Comparison of ENCODE assay signal across 15 cellular contexts in the genomic region with DNA sequence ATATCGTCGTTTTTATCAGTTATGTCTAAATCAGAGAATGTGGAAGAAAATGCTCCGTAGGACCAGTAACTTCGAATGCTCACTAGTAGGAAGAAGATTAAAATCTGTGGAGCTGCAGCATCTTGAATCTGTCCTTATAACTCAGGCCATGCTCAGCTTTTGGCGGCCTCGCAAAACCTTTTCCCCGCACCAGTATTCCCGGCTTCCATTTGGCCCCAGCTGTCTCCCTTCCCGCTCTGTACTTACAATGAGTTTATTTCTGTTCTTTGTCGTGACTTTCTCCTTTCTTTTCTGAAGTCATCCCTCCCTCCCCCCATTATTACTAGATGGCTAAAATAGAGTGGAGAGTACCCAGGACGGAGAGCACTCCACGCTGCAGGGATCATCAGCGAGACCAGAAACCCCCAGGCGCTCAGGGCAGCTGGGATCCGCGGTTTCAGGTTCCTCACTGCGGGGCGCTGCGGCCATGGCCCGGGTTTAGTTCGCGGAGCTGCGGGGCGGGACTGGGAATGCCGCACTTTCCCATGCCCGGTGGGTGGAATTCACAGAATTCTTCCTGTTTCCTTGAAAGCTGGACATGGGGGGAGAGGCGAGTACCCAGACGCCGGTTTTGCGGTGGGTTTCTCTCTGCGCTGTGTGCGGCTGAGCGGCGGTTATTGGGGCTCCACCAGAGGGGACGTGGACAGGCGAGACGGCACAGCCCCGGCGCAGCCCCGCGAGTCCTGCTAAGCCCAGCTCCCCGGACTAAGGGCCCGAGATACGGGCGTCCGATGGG.
DNase-seq lines count a peak whose midpoint lies in the region; ATAC-seq and TF ChIP-seq lines count a peak whose summit lies in the region.
"Had no signal": no experiment of that assay in that cellular context is flagged by ENCODE, and none has a peak within 500 bp of the region (broad histone marks: within the 10 kb centered on the region; RNA-seq: fewer than 3 reads in every experiment).

No MANE protein-coding gene starts in this region.

- ATAC-seq in upper lobe of right lung = peak; percentile 37
- no peak for ATAC-seq in activated CD8-positive, alpha-beta T cell treated with anti-CD3 and anti-CD28 coated beads for 36 hours
- ATAC-seq: esophagus mucosa, GM12878 had no signal

- TF ChIP-seq CTCF in hepatocyte (IDR thresholded peaks at IDR 0.05; ENCODE audit: poor library complexity) = no peak
- no peak for TF ChIP-seq CTCF in nephron progenitor cell (IDR thresholded peaks at IDR 0.05)
- TF ChIP-seq CTCF in upper lobe of right lung (IDR thresholded peaks at IDR 0.05) = no peak
- no peak for TF ChIP-seq CTCF in activated CD8-positive, alpha-beta T cell treated with anti-CD3 and anti-CD28 coated beads for 36 hours (IDR thresholded peaks at IDR 0.05)
- TF ChIP-seq CTCF in colonic mucosa (IDR thresholded peaks at IDR 0.05) = no peak

- no peak overlapping the region for H3K9ac ChIP-seq in colonic mucosa (ENCODE audit: low read depth in 2 of 2, low read length in 2 of 2)

- H3K4me3 Mint-ChIP-seq in nephron progenitor cell = peak overlapping the region; percentile 91
- no peak overlapping the region for H3K4me3 Mint-ChIP-seq in activated CD8-positive, alpha-beta T cell treated with anti-CD3 and anti-CD28 coated beads for 36 hours

- H3K27ac ChIP-seq in hepatocyte (no peak overlapping the region), upper lobe of right lung (no peak overlapping the region), colonic mucosa (no peak overlapping the region)
- H3K27ac ChIP-seq: adrenal gland, Peyer's patch had no signal

- POLR2A ChIA-PET in activated CD8-positive, alpha-beta T cell treated with anti-CD3 and anti-CD28 coated beads for 36 hours (lab: Charles Lee) = no interaction called here

- no peaks in the 10 kb centered on the region for H3K79me2 ChIP-seq in hepatocyte

- CTCF ChIA-PET in activated CD8-positive, alpha-beta T cell treated with anti-CD3 and anti-CD28 coated beads for 36 hours (lab: Charles Lee) = no interaction called here

- H2AFZ ChIP-seq in hepatocyte = peak overlapping the region; percentile 90

- H3K9me2 ChIP-seq in hepatocyte (replicated peaks; ENCODE audit: insufficient read depth) = no peaks in the 10 kb centered on the region

- H3K4me2 ChIP-seq in hepatocyte = peak overlapping the region; percentile 94

- intact Hi-C loops in upper lobe of right lung (cut with DNase I) (no loop called here), colonic mucosa (cut with DNase I) (no loop called here)
- intact Hi-C loops in activated CD8-positive, alpha-beta T cell treated with anti-CD3 and anti-CD28 coated beads for 36 hours (cut with micrococcal nuclease) = no loop called here

- H3K4me1 ChIP-seq in hepatocyte (ENCODE audit: insufficient read depth) = peaks cover 6% of the 10 kb centered on the region
- H3K4me1 ChIP-seq in upper lobe of right lung = no peaks in the 10 kb centered on the region
- no peaks in the 10 kb centered on the region for H3K4me1 ChIP-seq in colonic mucosa
- H3K4me1 ChIP-seq: adrenal gland, Peyer's patch had no signal

- H3K27me3 ChIP-seq in hepatocyte (peaks cover 15% of the 10 kb centered on the region), upper lobe of right lung (no peaks in the 10 kb centered on the region), colonic mucosa (no peaks in the 10 kb centered on the region)
- H3K27me3 ChIP-seq: adrenal gland, Peyer's patch had no signal

- peak overlapping the region; percentile 87 for H3K4me3 ChIP-seq in hepatocyte
- peak overlapping the region; percentile 16 for H3K4me3 ChIP-seq in upper lobe of right lung
- no peak overlapping the region for H3K4me3 ChIP-seq in colonic mucosa
- H3K4me3 ChIP-seq: GM12878 had no signal

- H3K4me1 Mint-ChIP-seq in nephron progenitor cell = peaks cover 6% of the 10 kb centered on the region
- no peaks in the 10 kb centered on the region for H3K4me1 Mint-ChIP-seq in activated CD8-positive, alpha-beta T cell treated with anti-CD3 and anti-CD28 coated beads for 36 hours (ENCODE audit: low read depth)

- no peaks in the 10 kb centered on the region for H4K20me1 ChIP-seq in hepatocyte (ENCODE audit: insufficient read depth, poor library complexity, severe bottlenecking)

- peak; percentile 26 for DNase-seq in DMS53 (lab: John Stamatoyannopoulos, UW)
- no peak for DNase-seq in DMS53 treated with DMSO at 0.1 percent for 48 hours (lab: John Stamatoyannopoulos, UW; ENCODE audit: unreplicated experiment)
- peak; percentile 34 for DNase-seq in hepatocyte (ENCODE audit: low spot score)
- DNase-seq in nephron progenitor cell = peak; percentile 71
- DNase-seq in upper lobe of right lung = no peak
- no peak for DNase-seq in activated CD8-positive, alpha-beta memory T cell treated with anti-CD3 and anti-CD28 coated beads for 24 hours
- no peak for DNase-seq in activated CD8-positive, alpha-beta T cell treated with anti-CD3 and anti-CD28 coated beads for 36 hours
- DNase-seq in colonic mucosa = no peak
- DNase-seq: 8988T, NCI-H226, Peyer's patch, T1000 had no signal

- peaks cover 34% of the 10 kb centered on the region for H3K9me3 Mint-ChIP-seq in nephron progenitor cell
- H3K9me3 Mint-ChIP-seq in activated CD8-positive, alpha-beta T cell treated with anti-CD3 and anti-CD28 coated beads for 36 hours = peaks cover 23% of the 10 kb centered on the region

- WGBS in hepatocyte (ENCODE audit: low lambda C conversion rate, missing lambda C conversion rate) = 9% methylated on average over 43 of the region's 46 CpGs

- H3K36me3 Mint-ChIP-seq in nephron progenitor cell (ENCODE audit: low read depth) = peaks cover 11% of the 10 kb centered on the region
- peaks cover 1% of the 10 kb centered on the region for H3K36me3 Mint-ChIP-seq in activated CD8-positive, alpha-beta T cell treated with anti-CD3 and anti-CD28 coated beads for 36 hours (ENCODE audit: low read depth)

- H3K36me3 ChIP-seq in hepatocyte (replicated peaks; ENCODE audit: insufficient read depth, low read depth) (no peaks in the 10 kb centered on the region), upper lobe of right lung (no peaks in the 10 kb centered on the region), colonic mucosa (no peaks in the 10 kb centered on the region)
- H3K36me3 ChIP-seq: adrenal gland, Peyer's patch had no signal

- H3K27ac Mint-ChIP-seq in nephron progenitor cell = no peak overlapping the region
- no peak overlapping the region for H3K27ac Mint-ChIP-seq in activated CD8-positive, alpha-beta T cell treated with anti-CD3 and anti-CD28 coated beads for 36 hours

- peaks cover 29% of the 10 kb centered on the region for H3K27me3 Mint-ChIP-seq in nephron progenitor cell (ENCODE audit: low read depth, poor library complexity)
- no peaks in the 10 kb centered on the region for H3K27me3 Mint-ChIP-seq in activated CD8-positive, alpha-beta T cell treated with anti-CD3 and anti-CD28 coated beads for 36 hours

- H3K9me3 ChIP-seq in hepatocyte (ENCODE audit: low read depth) = no peaks in the 10 kb centered on the region
- peaks cover 16% of the 10 kb centered on the region for H3K9me3 ChIP-seq in upper lobe of right lung
- no peaks in the 10 kb centered on the region for H3K9me3 ChIP-seq in colonic mucosa

Comparison
In these comparisons a context has a peak if more than half of its experiments do, and no peak if none do; other contexts are left out.
1. DNase-seq: peak in DMS53 (single experiment), hepatocyte (single experiment) and nephron progenitor cell (single experiment); none in DMS53 treated with DMSO at 0.1 percent for 48 hours (single experiment), upper lobe of right lung (single experiment), activated CD8-positive, alpha-beta memory T cell treated with anti-CD3 and anti-CD28 coated beads for 24 hours (single experiment), activated CD8-positive, alpha-beta T cell treated with anti-CD3 and anti-CD28 coated beads for 36 hours (single experiment) and colonic mucosa (single experiment).